22 cellular contexts compared by ENCODE assay signal in genomic region chr13:104414181-104414580, GRCh38.
A peak's percentile ranks its signal among the peaks of the same experiment; 100 is the strongest.
DNase-seq lines count a peak whose midpoint lies in the region; ATAC-seq and TF ChIP-seq lines count a peak whose summit lies in the region.
"Had no signal": no experiment of that assay in that cellular context is flagged by ENCODE, and none has a peak within 500 bp of the region (broad histone marks: within the 10 kb centered on the region; RNA-seq: fewer than 3 reads in every experiment).

No MANE protein-coding gene starts in this region.

- H3K27me3 Mint-ChIP-seq in mesothelial cell of epicardium (ENCODE audit: low read depth): no peaks in the 10 kb centered on the region
- no peaks in the 10 kb centered on the region for H3K27me3 Mint-ChIP-seq in activated CD8-positive, alpha-beta T cell treated with anti-CD3 and anti-CD28 coated beads, Interleukin-2, amount 10 ng/mL, durations not matched to agents 7 days and 5 days (ENCODE audit: low read depth)
- H3K27me3 Mint-ChIP-seq: B cell; CD4-positive, CD25-positive, alpha-beta regulatory T cell had no signal

- POLR2A ChIA-PET in activated CD8-positive, alpha-beta T cell treated with anti-CD3 and anti-CD28 coated beads, Interleukin-2, amount 10 ng/mL, durations not matched to agents 7 days and 5 days (lab: Charles Lee): no interaction called here

- H4K5ac ChIP-seq in mesendoderm (ENCODE audit: low read length): no peak overlapping the region

- H3K36me3 Mint-ChIP-seq in mesothelial cell of epicardium: no peaks in the 10 kb centered on the region
- no peaks in the 10 kb centered on the region for H3K36me3 Mint-ChIP-seq in activated CD8-positive, alpha-beta T cell treated with anti-CD3 and anti-CD28 coated beads, Interleukin-2, amount 10 ng/mL, durations not matched to agents 7 days and 5 days (ENCODE audit: low read depth)
- H3K36me3 Mint-ChIP-seq: CD4-positive, CD25-positive, alpha-beta regulatory T cell; CD8-positive, alpha-beta T cell had no signal

- H3K56ac ChIP-seq in mesendoderm (ENCODE audit: low read length): no peak overlapping the region

- no peak overlapping the region for H2AK5ac ChIP-seq in mesendoderm (ENCODE audit: low read length)

- peak overlapping the region; percentile 28 for H3K27ac Mint-ChIP-seq in mesothelial cell of epicardium
- no peak overlapping the region for H3K27ac Mint-ChIP-seq in activated CD8-positive, alpha-beta T cell treated with anti-CD3 and anti-CD28 coated beads, Interleukin-2, amount 10 ng/mL, durations not matched to agents 7 days and 5 days
- H3K27ac Mint-ChIP-seq: B cell; CD4-positive, CD25-positive, alpha-beta regulatory T cell; CD8-positive, alpha-beta T cell; GM23338; HFFc6 had no signal

- TF ChIP-seq CTCF in OCI-LY3 (IDR thresholded peaks at IDR 0.05; ENCODE audit: low read depth, low read length): no peak
- no peak for TF ChIP-seq CTCF in mesothelial cell of epicardium (IDR thresholded peaks at IDR 0.05; ENCODE audit: unreplicated experiment)
- TF ChIP-seq CTCF in adrenal gland (IDR thresholded peaks at IDR 0.05): no peak

- H3K4me1 ChIP-seq in OCI-LY3 (ENCODE audit: low read length) (0 out of 2 replicates have a peak, but pooled peaks cover 4% of the 10 kb centered on the region), adrenal gland (replicated peaks in 1 of 2) (no peaks in the 10 kb centered on the region), mesendoderm (ENCODE audit: control insufficient read depth, low read depth, low read length) (no peaks in the 10 kb centered on the region)
- H3K4me1 ChIP-seq: BLaER1, Caco-2, HAP-1 had no signal

- no peak overlapping the region for H2BK15ac ChIP-seq in mesendoderm (replicated peaks; ENCODE audit: low read depth)

- intact Hi-C loops in adrenal gland (cut with DNase I): no loop called here

- peak overlapping the region; percentile 16; the same call in 1 of the 2 replicates for H3K4me2 ChIP-seq in OCI-LY3 (ENCODE audit: low read length)
- no peak overlapping the region for H3K4me2 ChIP-seq in mesendoderm (ENCODE audit: low read length)
- H3K4me2 ChIP-seq: BLaER1, GM23338 had no signal

- no peak overlapping the region for H3K4me3 Mint-ChIP-seq in mesothelial cell of epicardium
- no peak overlapping the region for H3K4me3 Mint-ChIP-seq in activated CD8-positive, alpha-beta T cell treated with anti-CD3 and anti-CD28 coated beads, Interleukin-2, amount 10 ng/mL, durations not matched to agents 7 days and 5 days
- H3K4me3 Mint-ChIP-seq: B cell; CD4-positive, CD25-positive, alpha-beta regulatory T cell; CD8-positive, alpha-beta T cell; GM23338; HFFc6 had no signal

- no peak for TF ChIP-seq POLR2A in adrenal gland (IDR thresholded peaks at IDR 0.05)

- DNase-seq in foreskin melanocyte (peak; percentile 81), mesothelial cell of epicardium (ENCODE audit: low spot score in 2 of 2, unreplicated experiment in 2 of 2) (no peak), superior temporal gyrus (ENCODE audit: extremely low spot score) (peak; percentile 32), activated gamma-delta T cell treated with Interleukin-2 at 50 U/mL for 16 hours (no peak), adrenal gland (no peak), mesendoderm (no peak)
- no peak for DNase-seq in activated CD8-positive, alpha-beta T cell treated with anti-CD3 and anti-CD28 coated beads, Interleukin-2, amount 10 ng/mL, durations not matched to agents 7 days and 5 days
- DNase-seq: Caco-2; CD4-positive, CD25-positive, alpha-beta regulatory T cell; CD8-positive, alpha-beta T cell; DMS 273 treated with DMSO at 0.1 percent for 48 hours; DMS79; EL; GDM1; HFFc6 had no signal

- H4K20me1 ChIP-seq in OCI-LY3 (ENCODE audit: insufficient read depth, low read length): no peaks in the 10 kb centered on the region
- H4K20me1 ChIP-seq: BLaER1 had no signal

- peaks cover 41% of the 10 kb centered on the region for H3K4me1 Mint-ChIP-seq in mesothelial cell of epicardium
- H3K4me1 Mint-ChIP-seq in activated CD8-positive, alpha-beta T cell treated with anti-CD3 and anti-CD28 coated beads, Interleukin-2, amount 10 ng/mL, durations not matched to agents 7 days and 5 days (ENCODE audit: low read depth): no peaks in the 10 kb centered on the region
- H3K4me1 Mint-ChIP-seq: B cell; CD4-positive, CD25-positive, alpha-beta regulatory T cell; GM23338 had no signal

- no peaks in the 10 kb centered on the region for H3K9me3 Mint-ChIP-seq in mesothelial cell of epicardium
- H3K9me3 Mint-ChIP-seq in activated CD8-positive, alpha-beta T cell treated with anti-CD3 and anti-CD28 coated beads, Interleukin-2, amount 10 ng/mL, durations not matched to agents 7 days and 5 days (ENCODE audit: insufficient read depth): no peaks in the 10 kb centered on the region
- H3K9me3 Mint-ChIP-seq: CD8-positive, alpha-beta T cell; GM23338 had no signal

- no peaks in the 10 kb centered on the region for H3K9me3 ChIP-seq in OCI-LY3 (ENCODE audit: insufficient read depth, low read length)
- no peaks in the 10 kb centered on the region for H3K9me3 ChIP-seq in adrenal gland (replicated peaks in 1 of 3)
- H3K9me3 ChIP-seq: BLaER1, Caco-2, HAP-1 had no signal

- no peak overlapping the region for H3K18ac ChIP-seq in mesendoderm (ENCODE audit: low read length)

- CTCF ChIA-PET in activated CD8-positive, alpha-beta T cell treated with anti-CD3 and anti-CD28 coated beads, Interleukin-2, amount 10 ng/mL, durations not matched to agents 7 days and 5 days (lab: Charles Lee): no interaction called here

- no peak overlapping the region for H3K27ac ChIP-seq in OCI-LY3 (ENCODE audit: low read length)
- no peak overlapping the region for H3K27ac ChIP-seq in adrenal gland
- no peak overlapping the region for H3K27ac ChIP-seq in mesendoderm (ENCODE audit: low read depth, low read length)
- H3K27ac ChIP-seq: 22Rv1, BLaER1, C4-2B had no signal

- no peak overlapping the region for H3K4me3 ChIP-seq in OCI-LY3 (ENCODE audit: low read length)
- no peak overlapping the region for H3K4me3 ChIP-seq in adrenal gland
- no peak overlapping the region for H3K4me3 ChIP-seq in mesendoderm (ENCODE audit: low read length)
- H3K4me3 ChIP-seq: BLaER1, GM23338, HAP-1 had no signal

- no peak overlapping the region for H3K23ac ChIP-seq in mesendoderm (ENCODE audit: low read length)

- H2AFZ ChIP-seq in OCI-LY3 (ENCODE audit: low read depth, low read length): 0 out of 2 replicates have a peak overlapping the region, but pooled peaks have one; percentile 36

- no peak overlapping the region for H2BK120ac ChIP-seq in mesendoderm (ENCODE audit: low read depth, low read length)

- no peaks in the 10 kb centered on the region for H3K79me1 ChIP-seq in mesendoderm (ENCODE audit: low read length)

- no peaks in the 10 kb centered on the region for H3K27me3 ChIP-seq in OCI-LY3 (ENCODE audit: low read depth, low read length)
- H3K27me3 ChIP-seq in adrenal gland: no peaks in the 10 kb centered on the region
- no peaks in the 10 kb centered on the region for H3K27me3 ChIP-seq in mesendoderm (ENCODE audit: insufficient read depth, low read length, poor library complexity)
- H3K27me3 ChIP-seq: BLaER1 had no signal

- H2BK5ac ChIP-seq in mesendoderm (ENCODE audit: low read length): no peak overlapping the region

- WGBS in adrenal gland, 4 donors: 72 to 81% (median 78%) methylated on average over 2 of the region's 2 CpGs
- WGBS in mesendoderm (ENCODE audit: extremely low coverage, insufficient coverage, low lambda C conversion rate): no CpG with 5 or more reads among the region's 2 CpGs

- H3K79me2 ChIP-seq in OCI-LY3 (ENCODE audit: low read length): no peaks in the 10 kb centered on the region
- no peaks in the 10 kb centered on the region for H3K79me2 ChIP-seq in mesendoderm (ENCODE audit: control insufficient read depth, insufficient read depth, low read length)

- H3K9ac ChIP-seq in OCI-LY3 (ENCODE audit: low read length) (no peak overlapping the region), mesendoderm (ENCODE audit: low read length) (no peak overlapping the region)
- H3K9ac ChIP-seq: BLaER1 had no signal

- no peak overlapping the region for H4K8ac ChIP-seq in mesendoderm (ENCODE audit: low read depth, low read length)

- no peaks in the 10 kb centered on the region for H3K36me3 ChIP-seq in OCI-LY3 (replicated peaks; ENCODE audit: low read depth, low read length)
- H3K36me3 ChIP-seq in adrenal gland (replicated peaks in 1 of 2): no peaks in the 10 kb centered on the region
- no peaks in the 10 kb centered on the region for H3K36me3 ChIP-seq in mesendoderm (ENCODE audit: control insufficient read depth, insufficient read depth, low read length)
- H3K36me3 ChIP-seq: BLaER1, HAP-1 had no signal

- ATAC-seq in activated CD8-positive, alpha-beta T cell treated with anti-CD3 and anti-CD28 coated beads, Interleukin-2, amount 10 ng/mL, durations not matched to agents 7 days and 5 days: no peak
- ATAC-seq: CD8-positive, alpha-beta T cell; GM23338 had no signal

- no peak overlapping the region for H3K4ac ChIP-seq in mesendoderm (ENCODE audit: low read depth, low read length)

Comparison
In these comparisons a context has a peak if more than half of its experiments do, and no peak if none do; other contexts are left out.
1. DNase-seq: peak in foreskin melanocyte (single experiment) and superior temporal gyrus (single experiment); none in mesothelial cell of epicardium (0 of 2), activated gamma-delta T cell treated with Interleukin-2 at 50 U/mL for 16 hours (single experiment), adrenal gland (0 of 7), mesendoderm (single experiment) and activated CD8-positive, alpha-beta T cell treated with anti-CD3 and anti-CD28 coated beads, Interleukin-2, amount 10 ng/mL, durations not matched to agents 7 days and 5 days (single experiment).